29 cellular contexts compared by ENCODE assay signal in genomic region chr10:59332581-59332980, GRCh38. TPM values are rescaled to one million over a fixed set of nuclear protein-coding genes. Genes with fewer than 3 reads are reported as not detected.
"Had no signal": no experiment of that assay in that cellular context is flagged by ENCODE, and none has a peak within 500 bp of the region (broad histone marks: within the 10 kb centered on the region; RNA-seq: fewer than 3 reads in every experiment).

No MANE protein-coding gene starts in this region.

- H3K4me3 ChIP-seq: breast epithelium, SJCRH30 had no signal

- H3K27ac ChIP-seq: breast epithelium, RWPE1, SJCRH30, VCaP had no signal

- ATAC-seq: activated T-helper 17 cell treated with anti-CD3 and anti-CD28 coated beads, Interleukin-2, amount 50 U/mL, for 72 hours; Panc1 had no signal

- DNase-seq: activated CD4-positive, alpha-beta memory T cell treated with anti-CD3 and anti-CD28 coated beads, Interleukin-2, amount 10 ng/mL, durations not matched to agents 7 days and 5 days; activated CD4-positive, alpha-beta T cell treated with anti-CD3 and anti-CD28 coated beads, Interleukin-2, amount 50 U/mL, for 1 hour; activated CD4-positive, CD25-positive, alpha-beta regulatory T cell; activated gamma-delta T cell treated with Interleukin-2 at 50 U/mL for 16 hours; activated naive CD4-positive, alpha-beta T cell treated with anti-CD3 and anti-CD28 coated beads, Interleukin-2, amount 10 ng/mL, durations not matched to agents 7 days and 5 days; activated naive CD8-positive, alpha-beta T cell treated with anti-CD3 and anti-CD28 coated beads for 36 hours; activated T-cell treated with anti-CD3 and anti-CD28 coated beads for 4 hours; activated T-cell treated with anti-CD3 and anti-CD28 coated beads, Interleukin-2, amount 50 U/mL, for 48 hours; anterior cingulate cortex; MM.1S; NCI-H1105 treated with DMSO at 0.1 percent for 48 hours; NCI-H1436 treated with DMSO at 0.1 percent for 48 hours; NCI-H187; NCI-H2081; NCI-H510A treated with DMSO at 0.1 percent for 48 hours; NCI-H69; NK-92 treated with Interleukin-12 subunit alpha and Interleukin-12 subunit beta, amount 100 ng/mL, for 24 hours; OCI-M1; Right ventricle myocardium superior; SJCRH30; SK-N-SH; T-helper 1 cell had no signal

RNA-seq across cellular contexts. Expression of gene FAM13C, which starts 29.8 kb away (rescaled TPM):
- total RNA-seq: activated CD4-positive, alpha-beta memory T cell treated with anti-CD3 and anti-CD28 coated beads, Interleukin-2, amount 10 ng/mL, durations not matched to agents 7 days and 5 days; activated CD8-positive, alpha-beta memory T cell treated with anti-CD3 and anti-CD28 coated beads for 36 hours; T-helper 2 cell treated with Interferon-gamma antibody and Interleukin-4, amounts not matched to agents 100 ng/mL and 5 ng/mL, for 36 hours had no signal
